24 cellular contexts compared by ENCODE assay signal in the genomic region with DNA sequence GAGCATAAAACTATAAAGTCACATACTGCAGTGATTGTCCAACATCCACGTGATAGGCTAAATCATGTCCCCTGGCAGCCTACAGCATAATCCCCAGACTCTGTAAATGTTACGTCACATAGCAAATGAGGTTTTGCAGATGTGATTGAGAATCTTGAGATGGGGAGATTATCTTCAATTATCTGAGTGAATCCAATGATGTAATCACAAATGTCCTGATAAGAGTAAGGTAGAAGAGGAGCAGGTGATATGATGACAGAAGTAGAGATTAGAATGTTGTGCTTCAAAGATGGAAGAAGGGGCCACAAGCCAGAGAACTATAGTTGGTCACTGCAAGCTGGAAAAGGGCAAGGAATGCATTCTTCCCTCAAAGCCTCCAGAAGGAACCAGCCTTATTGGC. TPM values are rescaled to one million over a fixed set of nuclear protein-coding genes. Genes with fewer than 3 reads are reported as not detected.
"Had no signal": no experiment of that assay in that cellular context is flagged by ENCODE, and none has a peak within 500 bp of the region (broad histone marks: within the 10 kb centered on the region; RNA-seq: fewer than 3 reads in every experiment).

No MANE protein-coding gene starts in this region.

- DNase-seq: effector memory CD4-positive, alpha-beta T cell; heart left ventricle; hypothalamus; kidney glomerular epithelial cell; mammary epithelial cell; mucosa of descending colon; naive thymus-derived CD8-positive, alpha-beta T cell; posterior cingulate gyrus; sigmoid colon; stimulated activated CD4-positive, alpha-beta T cell treated with anti-CD3 and anti-CD28 coated beads, Interleukin-2, amount 100 ng/mL, for 24 hours; stimulated activated naive CD4-positive, alpha-beta T cell; stomach; substantia nigra; transverse colon had no signal

- H3K4me1 ChIP-seq: heart left ventricle, sigmoid colon, transverse colon had no signal

- H3K36me3 ChIP-seq: heart left ventricle, sigmoid colon, stomach, thoracic aorta, transverse colon had no signal

- H3K27ac ChIP-seq: heart left ventricle, sigmoid colon, skin epidermis, stomach, thoracic aorta, transverse colon had no signal

- H3K4me3 ChIP-seq: heart left ventricle, mucosa of descending colon, sigmoid colon, skin epidermis, stomach, thoracic aorta, transverse colon had no signal

- H3K27me3 ChIP-seq: heart left ventricle, sigmoid colon, stomach, transverse colon had no signal

- H3K9me3 ChIP-seq: heart left ventricle, mucosa of descending colon, sigmoid colon, stomach, thoracic aorta, transverse colon had no signal

- ATAC-seq: esophagus mucosa; heart left ventricle; mucosa of descending colon; naive thymus-derived CD8-positive, alpha-beta T cell had no signal

RNA-seq across cellular contexts. Expression of gene SLC2A2, which starts 15.4 kb away (rescaled TPM):
- total RNA-seq: esophagus mucosa; frontal cortex; glomerular endothelial cell; heart left ventricle; lower leg skin; mammary epithelial cell; mucosa of descending colon; naive thymus-derived CD8-positive, alpha-beta T cell; osteocyte; pulmonary artery endothelial cell; sigmoid colon; thoracic aorta; transverse colon; ureter had no signal
- polyA plus RNA-seq: mammary epithelial cell; naive thymus-derived CD8-positive, alpha-beta T cell; neural cell; sigmoid colon; stomach had no signal
